ENCODE assay signal across 8 cellular contexts in the genomic region with DNA sequence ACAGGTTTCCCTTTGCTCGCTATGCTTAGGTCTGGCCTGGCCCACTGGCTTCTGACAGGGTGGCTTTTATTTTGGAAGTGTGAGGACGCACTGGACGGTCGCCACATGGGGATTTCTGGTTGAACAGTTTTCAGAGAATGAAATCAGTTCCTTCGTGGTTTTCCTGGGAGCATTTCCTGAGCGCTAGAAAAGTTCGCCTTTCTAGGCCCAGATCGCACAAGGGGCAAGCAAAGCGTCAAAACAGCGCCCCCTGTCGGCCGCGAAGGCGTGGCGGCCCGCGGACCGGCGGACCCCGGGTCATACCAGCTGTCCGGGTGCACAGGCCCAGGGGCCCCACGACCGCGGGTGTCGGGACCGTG. TPM values are rescaled to one million over a fixed set of nuclear protein-coding genes. Genes with fewer than 3 reads are reported as not detected.
A peak's percentile ranks its signal among the peaks of the same experiment; 100 is the strongest.
DNase-seq lines count a peak whose midpoint lies in the region; ATAC-seq and TF ChIP-seq lines count a peak whose summit lies in the region.

No MANE protein-coding gene starts in this region.

- H3K9me3 ChIP-seq in T-helper 17 cell (ENCODE audit: control insufficient read depth, low read length, poor library complexity, severe bottlenecking) (no peaks in the 10 kb centered on the region), hepatocyte (ENCODE audit: low read depth) (no peaks in the 10 kb centered on the region)

- peak; percentile 63 for TF ChIP-seq CTCF in hepatocyte (IDR thresholded peaks at IDR 0.05; ENCODE audit: poor library complexity)

- peak overlapping the region; percentile 94 for H3K4me3 Mint-ChIP-seq in T-helper 17 cell

- no peaks in the 10 kb centered on the region for H3K27me3 ChIP-seq in hepatocyte

- ATAC-seq in GM18502 (IDR thresholded peaks at IDR 0.05; ENCODE audit: poor library complexity, unreplicated experiment) = peak; percentile 45
- peak; percentile 22 for ATAC-seq in HG03060 (IDR thresholded peaks at IDR 0.05; ENCODE audit: low read depth, unreplicated experiment)
- ATAC-seq in T-helper 17 cell = peak; percentile 57
- peak; percentile 87 for ATAC-seq in sciatic nerve

- H3K27ac Mint-ChIP-seq in T-helper 17 cell = peak overlapping the region; percentile 92

- H4K20me1 ChIP-seq in hepatocyte (ENCODE audit: insufficient read depth, poor library complexity, severe bottlenecking) = no peaks in the 10 kb centered on the region

- 29% methylated on average over 26 of the region's 26 CpGs for WGBS in hepatocyte (ENCODE audit: low lambda C conversion rate, missing lambda C conversion rate)

- H3K27me3 Mint-ChIP-seq in T-helper 17 cell = no peaks in the 10 kb centered on the region

- H3K4me3 ChIP-seq in hepatocyte = peak overlapping the region; percentile 16

- peak overlapping the region; percentile 80 for H3K4me2 ChIP-seq in hepatocyte

- H3K27ac ChIP-seq in hepatocyte = no peak overlapping the region

- peak overlapping the region; percentile 63 for H2AFZ ChIP-seq in hepatocyte

- H3K4me1 Mint-ChIP-seq in T-helper 17 cell = peaks cover 32% of the 10 kb centered on the region

- no peaks in the 10 kb centered on the region for H3K36me3 ChIP-seq in hepatocyte (replicated peaks; ENCODE audit: insufficient read depth, low read depth)

- no peaks in the 10 kb centered on the region for H3K36me3 Mint-ChIP-seq in T-helper 17 cell (ENCODE audit: low read depth)

- DNase-seq in T-helper 17 cell = peak; percentile 65 to 78 (median 77)
- peak in 47 of 58 donors; percentile 16 to 77 (median 43) for DNase-seq in anterior cingulate cortex (lab: John Stamatoyannopoulos, UW)
- DNase-seq in hepatocyte (ENCODE audit: low spot score) = peak; percentile 68
- DNase-seq in sciatic nerve (ENCODE audit: low spot score) = peak; percentile 92
- no peak for DNase-seq in HPDE6-E6E7 (ENCODE audit: extremely low spot score)
- DNase-seq in NCI-H146 treated with DMSO at 0.1 percent for 48 hours (lab: John Stamatoyannopoulos, UW; ENCODE audit: unreplicated experiment) = no peak

- intact Hi-C loops in sciatic nerve (cut with DNase I) = no loop called here

- H3K79me2 ChIP-seq in hepatocyte = no peaks in the 10 kb centered on the region

- H3K9me2 ChIP-seq in hepatocyte (replicated peaks; ENCODE audit: insufficient read depth) = no peaks in the 10 kb centered on the region

- no peaks in the 10 kb centered on the region for H3K4me1 ChIP-seq in hepatocyte (ENCODE audit: insufficient read depth)

RNA-seq across cellular contexts. Expression of a gene that starts 12.7 kb away (rescaled TPM):
- total RNA-seq in T-helper 17 cell = 10 to 100 TPM; 12.2 to 14.6 TPM
- 18.1 and 25.6 TPM in 2 replicates for total RNA-seq in hepatocyte
- 15.6 and 20.4 TPM in 2 replicates for polyA plus RNA-seq in hepatocyte
- 14.3 TPM for total RNA-seq in sciatic nerve

Comparison
In these comparisons a context has a peak if more than half of its experiments do, and no peak if none do; other contexts are left out.
1. ATAC-seq: peak in every context shown above with its lines; median percentile 87 in sciatic nerve; 57 in T-helper 17 cell; 45 in GM18502; 22 in HG03060.
2. DNase-seq: peak in T-helper 17 cell (3 of 3), anterior cingulate cortex (47 of 58), hepatocyte (single experiment) and sciatic nerve (single experiment); none in HPDE6-E6E7 (single experiment) and NCI-H146 treated with DMSO at 0.1 percent for 48 hours (single experiment).